Comparison of ENCODE assay signal across 21 cellular contexts in the genomic region with DNA sequence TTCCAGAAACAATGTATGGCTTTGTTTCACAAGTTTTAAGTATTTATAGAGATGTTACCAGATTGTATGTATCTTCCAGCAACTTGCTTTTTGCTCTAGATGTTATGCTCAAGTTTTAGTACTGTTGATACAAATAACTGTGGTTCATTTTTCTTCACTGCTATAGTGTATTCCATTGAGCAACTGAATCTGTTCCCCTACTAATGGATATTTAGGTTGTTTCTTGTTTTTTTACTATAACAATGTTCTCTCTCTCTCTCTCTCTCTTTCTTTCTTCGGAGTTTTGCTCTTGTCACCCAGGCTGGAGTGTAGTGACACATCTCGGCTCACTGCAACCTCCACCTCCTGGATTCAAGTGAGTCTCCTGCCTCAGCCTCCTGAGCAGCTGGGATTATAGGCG. TPM values are rescaled to one million over a fixed set of nuclear protein-coding genes. Genes with fewer than 3 reads are reported as not detected.
DNase-seq lines count a peak whose midpoint lies in the region; ATAC-seq and TF ChIP-seq lines count a peak whose summit lies in the region.
"Had no signal": no experiment of that assay in that cellular context is flagged by ENCODE, and none has a peak within 500 bp of the region (broad histone marks: within the 10 kb centered on the region; RNA-seq: fewer than 3 reads in every experiment).

No MANE protein-coding gene starts in this region.

- peaks cover 2% of the 10 kb centered on the region for H3K27me3 Mint-ChIP-seq in GM23338 (ENCODE audit: insufficient read depth, low read depth, poor library complexity)
- H3K27me3 Mint-ChIP-seq: CD4-positive, alpha-beta T cell had no signal

- H3K36me3 Mint-ChIP-seq in GM23338 (ENCODE audit: low read depth), result no peaks in the 10 kb centered on the region
- H3K36me3 Mint-ChIP-seq: CD14-positive monocyte; CD8-positive, alpha-beta memory T cell had no signal

- CTCF ChIA-PET in HEK293 (lab: Yijun Ruan, JAX), result interaction anchor here (0.6 kb wide), 1 partner anchor 12 kb away, joined by 4 read pairs; no protein-coding TSS in a partner anchor

- H3K9me2 ChIP-seq in hepatocyte (replicated peaks; ENCODE audit: insufficient read depth) (no peaks in the 10 kb centered on the region), GM23338 (ENCODE audit: insufficient read depth) (no peaks in the 10 kb centered on the region)

- no peaks in the 10 kb centered on the region for H3K79me2 ChIP-seq in hepatocyte
- H3K79me2 ChIP-seq in GM23338 (replicated peaks; ENCODE audit: insufficient read depth), result no peaks in the 10 kb centered on the region

- H4K20me1 ChIP-seq in hepatocyte (ENCODE audit: insufficient read depth, poor library complexity, severe bottlenecking), result no peaks in the 10 kb centered on the region
- H4K20me1 ChIP-seq in GM23338 (replicated peaks; ENCODE audit: insufficient read depth), result no peaks in the 10 kb centered on the region
- H4K20me1 ChIP-seq: BLaER1 treated with 17β-estradiol and CSF1 and Interleukin-3, amounts not matched to agents 10 nM and 100 nM had no signal

- no peak for ATAC-seq in GM19328 (IDR thresholded peaks at IDR 0.05; ENCODE audit: unreplicated experiment)
- ATAC-seq in GM23338, result no peak
- ATAC-seq: A549, GM12878 had no signal

- H3K27ac Mint-ChIP-seq in GM23338, result no peak overlapping the region
- H3K27ac Mint-ChIP-seq: CD14-positive monocyte; CD4-positive, alpha-beta T cell; CD8-positive, alpha-beta memory T cell had no signal

- no peak overlapping the region for H2AFZ ChIP-seq in hepatocyte
- no peak overlapping the region for H2AFZ ChIP-seq in GM23338

- intact Hi-C loops in stomach (cut with DNase I; ENCODE audit: low total_unique reads), result no loop called here

- H3K27ac ChIP-seq in HEK293 (ENCODE audit: extremely low read depth, low read depth, low read length), result no peak overlapping the region
- H3K27ac ChIP-seq in hepatocyte, result peak overlapping the region; percentile 29
- H3K27ac ChIP-seq in stomach, result peak overlapping the region in 4 of 5 donors; percentile 32 to 81 (median 70)
- H3K27ac ChIP-seq in GM23338 (ENCODE audit: low read depth), result no peak overlapping the region
- H3K27ac ChIP-seq: A549; BLaER1 treated with 17β-estradiol and CSF1 and Interleukin-3, amounts not matched to agents 10 nM and 100 nM had no signal

- TF ChIP-seq EP300 in stomach (IDR thresholded peaks at IDR 0.05), result no peak

- H3K9me3 Mint-ChIP-seq in GM23338, result no peaks in the 10 kb centered on the region
- H3K9me3 Mint-ChIP-seq: CD14-positive monocyte; CD4-positive, alpha-beta T cell; CD8-positive, alpha-beta memory T cell had no signal

- TF ChIP-seq POLR2A in stomach (IDR thresholded peaks at IDR 0.05), result no peak

- 100% methylated on average over 3 of the region's 3 CpGs for WGBS in hepatocyte (ENCODE audit: low lambda C conversion rate, missing lambda C conversion rate)
- 71 to 96% (median 92%) methylated on average over 3 of the region's 3 CpGs for WGBS in stomach, 5 donors

- TF ChIP-seq CTCF in HEK293 (tag by site-specific recombination; IDR thresholded peaks at IDR 0.05), result no peak
- TF ChIP-seq CTCF in hepatocyte (IDR thresholded peaks at IDR 0.05; ENCODE audit: poor library complexity), result no peak
- TF ChIP-seq CTCF in stomach (IDR thresholded peaks at IDR 0.05), result no peak
- no peak for TF ChIP-seq CTCF in GM23338 (conservative IDR thresholded peaks at IDR 0.05; ENCODE audit: low read depth in 2 of 2)

- peaks cover 3% of the 10 kb centered on the region for H3K4me1 Mint-ChIP-seq in GM23338

- H3K9me3 ChIP-seq in HEK293 (ENCODE audit: control insufficient read depth, insufficient read depth, low read depth, low read length) (no peaks in the 10 kb centered on the region), hepatocyte (ENCODE audit: low read depth) (no peaks in the 10 kb centered on the region), stomach (no peaks in the 10 kb centered on the region)
- H3K9me3 ChIP-seq: A549, BE2C, HAP-1 had no signal

- POLR2A ChIA-PET in HEK293 (lab: Yijun Ruan, JAX), result no interaction called here

- H3K27me3 ChIP-seq in hepatocyte, result no peaks in the 10 kb centered on the region
- no peaks in the 10 kb centered on the region for H3K27me3 ChIP-seq in stomach
- no peaks in the 10 kb centered on the region for H3K27me3 ChIP-seq in GM23338 (ENCODE audit: insufficient read depth)
- H3K27me3 ChIP-seq: BE2C; BLaER1 treated with 17β-estradiol and CSF1 and Interleukin-3, amounts not matched to agents 10 nM and 100 nM had no signal

- H3K4me1 ChIP-seq in HEK293 (ENCODE audit: control insufficient read depth, insufficient read depth, low read length), result no peaks in the 10 kb centered on the region; the same call in 1 of the 2 replicates
- H3K4me1 ChIP-seq in hepatocyte (ENCODE audit: insufficient read depth), result no peaks in the 10 kb centered on the region
- H3K4me1 ChIP-seq in stomach, result peaks cover 0 to 9% (median 0%) of the 10 kb centered on the region in 4 donors
- no peaks in the 10 kb centered on the region for H3K4me1 ChIP-seq in GM23338 (ENCODE audit: insufficient read depth)
- H3K4me1 ChIP-seq: BE2C, HAP-1 had no signal

- H3F3A ChIP-seq in GM23338 (replicated peaks; ENCODE audit: low read depth), result no peaks in the 10 kb centered on the region

- H3K36me3 ChIP-seq in HEK293 (ENCODE audit: control insufficient read depth in 2 of 2, insufficient read depth in 1 of 2, low read length in 2 of 2) (no peaks in the 10 kb centered on the region), hepatocyte (replicated peaks; ENCODE audit: insufficient read depth, low read depth) (no peaks in the 10 kb centered on the region), stomach (no peaks in the 10 kb centered on the region), GM23338 (ENCODE audit: insufficient read depth) (no peaks in the 10 kb centered on the region)
- H3K36me3 ChIP-seq: BE2C; BLaER1 treated with 17β-estradiol and CSF1 and Interleukin-3, amounts not matched to agents 10 nM and 100 nM; HAP-1 had no signal

- no peak for DNase-seq in hepatocyte (ENCODE audit: low spot score)
- DNase-seq in stomach, result no peak
- DNase-seq in GM23338 (ENCODE audit: low spot score), result no peak
- DNase-seq in stimulated activated CD4-positive, alpha-beta T cell treated with anti-CD3 and anti-CD28 coated beads, Interleukin-15, amount 100 ng/mL, for 24 hours, result no peak
- DNase-seq: 8988T; ACHN; AML-193; CD4-positive, alpha-beta T cell; CD8-positive, alpha-beta memory T cell; DMS 273 treated with DMSO at 0.1 percent for 48 hours; EL; GDM1; GOT3 had no signal

- H3K4me2 ChIP-seq in hepatocyte, result no peak overlapping the region
- H3K4me2 ChIP-seq in GM23338, result no peak overlapping the region
- H3K4me2 ChIP-seq: A549; BLaER1 treated with 17β-estradiol and CSF1 and Interleukin-3, amounts not matched to agents 10 nM and 100 nM had no signal

- no peak overlapping the region for H3K4me3 Mint-ChIP-seq in GM23338
- H3K4me3 Mint-ChIP-seq: CD4-positive, alpha-beta T cell; CD8-positive, alpha-beta memory T cell had no signal

- H3K4me3 ChIP-seq in HEK293 (ENCODE audit: low read depth, low read length) (no peak overlapping the region), hepatocyte (no peak overlapping the region), stomach (no peak overlapping the region), GM23338 (no peak overlapping the region)
- H3K4me3 ChIP-seq: A549; BLaER1 treated with 17β-estradiol and CSF1 and Interleukin-3, amounts not matched to agents 10 nM and 100 nM; GM12878; HAP-1 had no signal

TF ChIP-seq in HEK293, 187 proteins besides CTCF, POLR2A, EP300 and RAD21:
- TF ChIP-seq MZF1 (tag by site-specific recombination; IDR thresholded peaks at IDR 0.05; ENCODE audit: borderline replicate concordance) (peak; percentile 95), ZNF558 (tag by site-specific recombination; IDR thresholded peaks at IDR 0.05) (no peak)

TF ChIP-seq in GM23338, 12 proteins besides CTCF, POLR2A, EP300 and RAD21 (continues in another document):
- TF ChIP-seq ETS1 (IDR thresholded peaks at IDR 0.05) (no peak), EZH2phosphoT487 (IDR thresholded peaks at IDR 0.05; ENCODE audit: unreplicated experiment) (no peak)

RNA-seq across cellular contexts. Expression of gene HCAR2, which starts 16.6 kb away (rescaled TPM):
- total RNA-seq in hepatocyte, result 2.1 and 3.8 TPM in 2 replicates
- 3.7 and 5.0 TPM in 2 replicates for polyA plus RNA-seq in hepatocyte
- total RNA-seq in stomach, result under 1 TPM in 2 of 5 donors, not detected in 3; 0.18 to 0.58 TPM
- 1 to 10 TPM; 2.6 to 8.2 (median 3.1) TPM for polyA plus RNA-seq in stomach
- not detected in 2 replicates for total RNA-seq in GM23338 (2014; rRNA removed; shearing (Covaris generic))
- polyA plus RNA-seq in GM23338 (2016; fragmentation: Nextera tagmentation; extraction: Ambion mirVana), result not detected in 2 replicates
- total RNA-seq: CD8-positive, alpha-beta memory T cell had no signal
- polyA plus RNA-seq: CD8-positive, alpha-beta memory T cell had no signal

RNA-seq across cellular contexts. Expression of gene HCAR3, which starts 30.1 kb away (rescaled TPM):
- total RNA-seq in hepatocyte (0.12 and 0.30 TPM in 2 replicates), stomach (1 to 10 TPM in 2 of 5 donors, under 1 TPM in 1, not detected in 2; 0.37 to 1.8 (median 1.8) TPM)
- polyA plus RNA-seq in hepatocyte (0.34 and 1.2 TPM in 2 replicates), stomach (1 to 10 TPM in 2 of 3 donors, not detected in 1; 1.2 to 8.3 TPM), GM23338 (2016; fragmentation: Nextera tagmentation; extraction: Ambion mirVana) (not detected in 2 replicates)
- not detected in 2 replicates for total RNA-seq in GM23338 (2014; rRNA removed; shearing (Covaris generic))
- total RNA-seq: CD8-positive, alpha-beta memory T cell had no signal
- polyA plus RNA-seq: A549; CD8-positive, alpha-beta memory T cell had no signal

RNA-seq across cellular contexts. Expression of gene HCAR1, which starts 44.1 kb away (rescaled TPM):
- total RNA-seq in hepatocyte, result 0.40 and 0.63 TPM in 2 replicates
- polyA plus RNA-seq in hepatocyte, result 0.19 TPM in 1 of 2 replicates, not detected in the other
- total RNA-seq in stomach, result 1 to 10 TPM in 2 of 5 donors, under 1 TPM in 1, not detected in 2; 0.45 to 2.0 (median 1.2) TPM
- 1 to 10 TPM; 1.2 to 2.3 (median 2.1) TPM for polyA plus RNA-seq in stomach
- 0.17 TPM in 1 of 2 replicates, not detected in the other for total RNA-seq in GM23338 (2014; rRNA removed; shearing (Covaris generic))
- polyA plus RNA-seq in GM23338 (2016; fragmentation: Nextera tagmentation; extraction: Ambion mirVana), result 0.07 TPM in 1 of 2 replicates, not detected in the other
- polyA plus RNA-seq: CD14-positive monocyte; CD8-positive, alpha-beta memory T cell had no signal

Comparison
In these comparisons a context has a peak if more than half of its experiments do, and no peak if none do; other contexts are left out.
1. H3K27ac ChIP-seq: peak in hepatocyte (single experiment) and stomach (4 of 5); none in HEK293 (single experiment) and GM23338 (single experiment).